ENCODE assay signal across 8 cellular contexts in the genomic region with DNA sequence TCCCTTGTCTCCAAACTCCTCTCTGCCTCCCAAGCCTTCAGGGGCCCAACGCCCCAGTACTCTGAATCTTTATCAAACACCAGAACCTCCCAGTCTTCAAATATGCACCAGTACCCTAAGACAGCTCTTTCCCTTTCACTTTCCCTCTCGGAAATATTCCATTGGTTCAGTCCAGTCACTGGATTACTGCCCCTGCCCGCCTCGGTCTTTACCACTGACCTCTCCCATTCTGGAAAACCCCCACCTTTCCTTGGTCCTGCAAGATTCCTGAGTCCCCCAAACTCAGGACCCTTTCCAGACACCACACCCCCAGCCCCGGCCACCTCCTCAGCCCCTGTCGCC. TPM values are rescaled to one million over a fixed set of nuclear protein-coding genes. Genes with fewer than 3 reads are reported as not detected.
DNase-seq lines count a peak whose midpoint lies in the region; ATAC-seq and TF ChIP-seq lines count a peak whose summit lies in the region.

No MANE protein-coding gene starts in this region.

- H3K4me3 Mint-ChIP-seq in stimulated activated naive CD8-positive, alpha-beta T cell treated with anti-CD3 and anti-CD28 coated beads, Interleukin-15, Interleukin-2, amounts not matched to agents 100 ng/mL and 50 ng/mL, for 24 hours: peak overlapping the region; percentile 93

- H3K9me3 Mint-ChIP-seq in stimulated activated naive CD8-positive, alpha-beta T cell treated with anti-CD3 and anti-CD28 coated beads, Interleukin-15, Interleukin-2, amounts not matched to agents 100 ng/mL and 50 ng/mL, for 24 hours: no peaks in the 10 kb centered on the region

- H3K4me1 Mint-ChIP-seq in stimulated activated naive CD8-positive, alpha-beta T cell treated with anti-CD3 and anti-CD28 coated beads, Interleukin-15, Interleukin-2, amounts not matched to agents 100 ng/mL and 50 ng/mL, for 24 hours (ENCODE audit: low read depth): peaks cover 73% of the 10 kb centered on the region

- H3K4me3 ChIP-seq in adrenal gland (peak overlapping the region in 3 of 4 donors; percentile 59 to 97 (median 72)), iPS-15b (ENCODE audit: low read depth, low read length) (peak overlapping the region; percentile 91), skin epidermis (peak overlapping the region; percentile 54 to 99 (median 83))

- TF ChIP-seq CTCF in adrenal gland (IDR thresholded peaks at IDR 0.05): no peak

- peak overlapping the region; percentile 67 to 95 (median 80) for H3K27ac ChIP-seq in adrenal gland
- peak overlapping the region in 20 of 21 experiments; percentile 72 to 97 (median 92) for H3K27ac ChIP-seq in skin epidermis

- intact Hi-C loops in adrenal gland (cut with DNase I): no loop called here

- peak overlapping the region; percentile 94 for H3K27ac Mint-ChIP-seq in stimulated activated naive CD8-positive, alpha-beta T cell treated with anti-CD3 and anti-CD28 coated beads, Interleukin-15, Interleukin-2, amounts not matched to agents 100 ng/mL and 50 ng/mL, for 24 hours

- peak overlapping the region; percentile 89 for H3K9ac ChIP-seq in iPS-15b (ENCODE audit: low read depth, low read length)

- H3K36me3 Mint-ChIP-seq in stimulated activated naive CD8-positive, alpha-beta T cell treated with anti-CD3 and anti-CD28 coated beads, Interleukin-15, Interleukin-2, amounts not matched to agents 100 ng/mL and 50 ng/mL, for 24 hours (ENCODE audit: low read depth): peaks cover 50% of the 10 kb centered on the region

- H3K4me1 ChIP-seq in adrenal gland (replicated peaks in 1 of 2) (peaks cover 14 to 28% of the 10 kb centered on the region in 2 donors), iPS-15b (ENCODE audit: control insufficient read depth, insufficient read depth, low read length) (no peaks in the 10 kb centered on the region)

- H3K27me3 ChIP-seq in adrenal gland (no peaks in the 10 kb centered on the region), iPS-15b (ENCODE audit: control insufficient read depth, insufficient read depth, low read length) (no peaks in the 10 kb centered on the region)

- no peak for TF ChIP-seq POLR2A in adrenal gland (IDR thresholded peaks at IDR 0.05)

- WGBS in adrenal gland, 4 donors: 2 to 5% (median 4%) methylated on average over 6 of the region's 6 CpGs

- DNase-seq in stimulated activated naive CD8-positive, alpha-beta T cell treated with anti-CD3 and anti-CD28 coated beads, Interleukin-15, Interleukin-2, amounts not matched to agents 100 U/mL and 50 U/mL, for 24 hours: no peak
- DNase-seq in adrenal gland (peak in 2 of 7 donors; percentile 36 to 43), dedifferentiated amniotic fluid mesenchymal stem cell (ENCODE audit: extremely low spot score) (no peak), cerebellum (ENCODE audit: low spot score) (no peak)

- H3K9me3 ChIP-seq in adrenal gland (replicated peaks in 1 of 3): no peaks in the 10 kb centered on the region
- no peaks in the 10 kb centered on the region for H3K9me3 ChIP-seq in iPS-15b (ENCODE audit: control insufficient read depth, insufficient read depth, low read length)

- ATAC-seq in stimulated activated naive CD8-positive, alpha-beta T cell treated with anti-CD3 and anti-CD28 coated beads, Interleukin-15, Interleukin-2, amounts not matched to agents 100 U/mL and 50 U/mL, for 24 hours: no peak
- ATAC-seq in GM18907 (IDR thresholded peaks at IDR 0.05; ENCODE audit: unreplicated experiment): no peak

- H3K27me3 Mint-ChIP-seq in stimulated activated naive CD8-positive, alpha-beta T cell treated with anti-CD3 and anti-CD28 coated beads, Interleukin-15, Interleukin-2, amounts not matched to agents 100 ng/mL and 50 ng/mL, for 24 hours: no peaks in the 10 kb centered on the region

- peaks cover 0 to 17% of the 10 kb centered on the region in 2 donors for H3K36me3 ChIP-seq in adrenal gland (replicated peaks in 1 of 2)
- no peaks in the 10 kb centered on the region for H3K36me3 ChIP-seq in iPS-15b (ENCODE audit: control insufficient read depth, insufficient read depth, low read length)

RNA-seq across cellular contexts. Expression of a gene that starts 0.7 kb away (rescaled TPM):
- total RNA-seq in adrenal gland (10 to 100 TPM; 31.9 to 90.1 (median 53.7) TPM), cerebellum (35.7 TPM)
- polyA plus RNA-seq in adrenal gland: 10 to 100 TPM; 16.7 to 62.6 (median 21.2) TPM

RNA-seq across cellular contexts. Expression of a gene that starts 37.1 kb away (rescaled TPM):
- 100 to 1,000 TPM; 101 to 237 (median 136) TPM for total RNA-seq in adrenal gland
- polyA plus RNA-seq in adrenal gland: 100 to 1,000 TPM in 2 of 3 donors, 10 to 100 TPM in 1; 66.0 to 476 (median 121) TPM
- 123 TPM for total RNA-seq in cerebellum
